24 cellular contexts compared by ENCODE assay signal in genomic region chr1:94153133-94153532, GRCh38. TPM values are rescaled to one million over a fixed set of nuclear protein-coding genes. Genes with fewer than 3 reads are reported as not detected.
"Had no signal": no experiment of that assay in that cellular context is flagged by ENCODE, and none has a peak within 500 bp of the region (broad histone marks: within the 10 kb centered on the region; RNA-seq: fewer than 3 reads in every experiment).

No MANE protein-coding gene starts in this region.

- H3K36me3 Mint-ChIP-seq: naive B cell had no signal

- H3K27ac ChIP-seq: coronary artery, dorsolateral prefrontal cortex, esophagus muscularis mucosa, foreskin keratinocyte, gastroesophageal sphincter, left lung, lower lobe of right lung had no signal

- FAIRE-seq: colon, endothelial cell of umbilical vein, frontal cortex, islet of Langerhans, keratinocyte had no signal

- DNase-seq: dermis blood vessel endothelial cell; dorsolateral prefrontal cortex; effector CD4-positive, alpha-beta T cell; effector memory CD4-positive, alpha-beta T cell; foreskin keratinocyte; heart right ventricle; hippocampal formation; left cardiac atrium; left lung; left ventricle myocardium superior; lower lobe of right lung; mesendoderm; mucosa of descending colon; naive B cell had no signal

- H3K4me1 ChIP-seq: esophagus muscularis mucosa, foreskin keratinocyte, gastroesophageal sphincter, left lung, lower lobe of right lung had no signal

- H3K9me3 ChIP-seq: esophagus muscularis mucosa, gastroesophageal sphincter, left lung, lower lobe of right lung, mucosa of descending colon had no signal

- H3K36me3 ChIP-seq: esophagus muscularis mucosa, gastroesophageal sphincter, heart right ventricle, left lung, lower lobe of right lung had no signal

- H3K4me3 ChIP-seq: coronary artery, dorsolateral prefrontal cortex, esophagus muscularis mucosa, gastroesophageal sphincter, heart right ventricle, left lung, lower lobe of right lung, mucosa of descending colon had no signal

- H3K27me3 ChIP-seq: dorsolateral prefrontal cortex, esophagus muscularis mucosa, foreskin keratinocyte, gastroesophageal sphincter, heart right ventricle, left lung had no signal

- H3K4me3 Mint-ChIP-seq: naive B cell had no signal

- H3K27ac Mint-ChIP-seq: naive B cell had no signal

- ATAC-seq: foreskin keratinocyte, gastroesophageal sphincter, heart right ventricle, left cardiac atrium, left lung, left ventricle myocardium superior, lower lobe of right lung, mucosa of descending colon had no signal

RNA-seq across cellular contexts. Expression of gene ABCA4, which starts 32.2 kb away (rescaled TPM):
- total RNA-seq: epithelial cell of proximal tubule, foreskin keratinocyte, kidney epithelial cell had no signal
- polyA plus RNA-seq: foreskin keratinocyte had no signal
